In genomic region chr2:109669731-109670130, GRCh38 we compare ENCODE assay signal across 29 cellular contexts. TPM values are rescaled to one million over a fixed set of nuclear protein-coding genes. Genes with fewer than 3 reads are reported as not detected.
"Had no signal": no experiment of that assay in that cellular context is flagged by ENCODE, and none has a peak within 500 bp of the region (broad histone marks: within the 10 kb centered on the region; RNA-seq: fewer than 3 reads in every experiment).

No MANE protein-coding gene starts in this region.

- H3K4me3 ChIP-seq: coronary artery, esophagus squamous epithelium, heart right ventricle, mucosa of descending colon, neural progenitor cell, prostate gland, right atrium auricular region, thoracic aorta, tibial nerve, upper lobe of left lung had no signal

- H3K27ac ChIP-seq: coronary artery, esophagus squamous epithelium, heart right ventricle, neural progenitor cell, prostate gland, right atrium auricular region, thoracic aorta, tibial nerve, upper lobe of left lung had no signal

- H3K9me3 Mint-ChIP-seq: immature natural killer cell; natural killer cell treated with Interleukin-12 subunit alpha and Interleukin-12 subunit beta and Interleukin-15 and Interleukin-18, amount 100 ng/mL, for 72 hours had no signal

- ATAC-seq: left lobe of liver, mucosa of descending colon had no signal

- H3K4me1 ChIP-seq: heart right ventricle, neural progenitor cell, prostate gland, right atrium auricular region, tibial nerve had no signal

- H3K4me3 Mint-ChIP-seq: immature natural killer cell; mesothelial cell of epicardium; naive B cell; natural killer cell treated with Interleukin-12 subunit alpha and Interleukin-12 subunit beta and Interleukin-15 and Interleukin-18, amount 100 ng/mL, for 72 hours; neural progenitor cell had no signal

- H3K9me3 ChIP-seq: esophagus squamous epithelium, heart right ventricle, mucosa of descending colon, prostate gland, right atrium auricular region, thoracic aorta, tibial nerve, upper lobe of left lung had no signal

- H3K4me2 ChIP-seq: neural progenitor cell had no signal

- H2AFZ ChIP-seq: neural progenitor cell had no signal

- H3K9ac ChIP-seq: neural progenitor cell had no signal

- H3K36me3 ChIP-seq: esophagus squamous epithelium, heart right ventricle, neural progenitor cell, prostate gland, right atrium auricular region, thoracic aorta, tibial nerve, upper lobe of left lung had no signal

- DNase-seq: dermis blood vessel endothelial cell; effector memory CD4-positive, alpha-beta T cell; esophagus squamous epithelium; foreskin melanocyte; glutamatergic neuron; heart right ventricle; hypothalamus; immature natural killer cell; mesenchymal stem cell; mucosa of descending colon; naive B cell; nucleus accumbens; small intestine; stimulated activated CD4-positive, alpha-beta T cell treated with anti-CD3 and anti-CD28 coated beads, Interleukin-15, amount 100 ng/mL, for 24 hours; stimulated activated CD4-positive, alpha-beta T cell treated with anti-CD3 and anti-CD28 coated beads, Interleukin-2, amount 100 ng/mL, for 48 hours; stimulated activated naive CD4-positive, alpha-beta T cell; substantia nigra had no signal

- H3K36me3 Mint-ChIP-seq: immature natural killer cell; mesothelial cell of epicardium; naive B cell; natural killer cell treated with Interleukin-12 subunit alpha and Interleukin-12 subunit beta and Interleukin-15 and Interleukin-18, amount 100 ng/mL, for 72 hours; neural progenitor cell had no signal

- H3K4me1 Mint-ChIP-seq: immature natural killer cell, naive B cell had no signal

- H3K27ac Mint-ChIP-seq: immature natural killer cell; mesothelial cell of epicardium; naive B cell; natural killer cell treated with Interleukin-12 subunit alpha and Interleukin-12 subunit beta and Interleukin-15 and Interleukin-18, amount 100 ng/mL, for 72 hours; neural progenitor cell had no signal

- H3K27me3 ChIP-seq: esophagus squamous epithelium, heart right ventricle, neural progenitor cell, right atrium auricular region, tibial nerve, upper lobe of left lung had no signal

- FAIRE-seq: endothelial cell of umbilical vein, keratinocyte, small intestine had no signal

RNA-seq across cellular contexts. Expression of gene SEPTIN10, which starts 56.0 kb away (rescaled TPM):
- polyA plus RNA-seq: immature natural killer cell had no signal
